In genomic region chr6:125985967-125986294, GRCh38 we compare ENCODE assay signal across 9 cellular contexts. TPM values are rescaled to one million over a fixed set of nuclear protein-coding genes. Genes with fewer than 3 reads are reported as not detected.
A peak's percentile ranks its signal among the peaks of the same experiment; 100 is the strongest.
DNase-seq lines count a peak whose midpoint lies in the region; ATAC-seq and TF ChIP-seq lines count a peak whose summit lies in the region.
"Had no signal": no experiment of that assay in that cellular context is flagged by ENCODE, and none has a peak within 500 bp of the region (broad histone marks: within the 10 kb centered on the region; RNA-seq: fewer than 3 reads in every experiment).

No MANE protein-coding gene starts in this region.

- H3K27me3 Mint-ChIP-seq in activated T-helper 2 cell treated with anti-CD3 and anti-CD28 coated beads, Interferon-gamma antibody, Interleukin-2, Interleukin-4, amounts not matched to agents 10 μg/mL and 5 μg/mL and 100 μg/mL, durations not matched to agents 14 hours and 24 hours and 36 hours (ENCODE audit: low read depth): no peaks in the 10 kb centered on the region
- H3K27me3 Mint-ChIP-seq: brain had no signal

- TF ChIP-seq POLR2A in heart left ventricle (IDR thresholded peaks at IDR 0.05): no peak
- no peak for TF ChIP-seq POLR2A in vagina (IDR thresholded peaks at IDR 0.05)

- no peak overlapping the region for H3K4me3 Mint-ChIP-seq in activated T-helper 2 cell treated with anti-CD3 and anti-CD28 coated beads, Interferon-gamma antibody, Interleukin-2, Interleukin-4, amounts not matched to agents 10 μg/mL and 5 μg/mL and 100 μg/mL, durations not matched to agents 14 hours and 24 hours and 36 hours (ENCODE audit: low read depth)

- H3K9me3 Mint-ChIP-seq in activated T-helper 2 cell treated with anti-CD3 and anti-CD28 coated beads, Interferon-gamma antibody, Interleukin-2, Interleukin-4, amounts not matched to agents 10 μg/mL and 5 μg/mL and 100 μg/mL, durations not matched to agents 14 hours and 24 hours and 36 hours: no peaks in the 10 kb centered on the region
- H3K9me3 Mint-ChIP-seq: brain had no signal

- peaks cover 9% of the 10 kb centered on the region for H3K4me1 Mint-ChIP-seq in activated T-helper 2 cell treated with anti-CD3 and anti-CD28 coated beads, Interferon-gamma antibody, Interleukin-2, Interleukin-4, amounts not matched to agents 10 μg/mL and 5 μg/mL and 100 μg/mL, durations not matched to agents 14 hours and 24 hours and 36 hours (ENCODE audit: low read depth)

- TF ChIP-seq CTCF in heart left ventricle (IDR thresholded peaks at IDR 0.05): no peak
- TF ChIP-seq CTCF in vagina (IDR thresholded peaks at IDR 0.05): no peak

- no peaks in the 10 kb centered on the region for H3K9me3 ChIP-seq in heart left ventricle
- H3K9me3 ChIP-seq in mononuclear cell (ENCODE audit: low read depth, low read length): no peaks in the 10 kb centered on the region
- H3K9me3 ChIP-seq in vagina: no peaks in the 10 kb centered on the region

- H3K36me3 ChIP-seq in heart left ventricle (peaks cover 0 to 10% (median 0%) of the 10 kb centered on the region in 9 donors), vagina (no peaks in the 10 kb centered on the region)

- H3K27ac ChIP-seq in heart left ventricle (peak overlapping the region in 11 of 12 donors; percentile 58 to 86 (median 75)), cingulate gyrus (ENCODE audit: low read depth, low read length) (peak overlapping the region; percentile 62), vagina (peak overlapping the region; percentile 80)

- intact Hi-C loops in heart left ventricle (cut with DNase I): loop anchor here in 2 of 10 donors (10.0 kb wide), 2 partner anchors 671 to 681 kb away; partner anchors contain the start of gene HDDC2 (in 1 of the 2)
- intact Hi-C loops in left cardiac atrium (cut with DNase I): loop anchor here in 1 of 2 donors (10.0 kb wide), 1 partner anchor 681 kb away; the partner anchor contains the start of gene HDDC2
- intact Hi-C loops in vagina (cut with DNase I): no loop called here
- intact Hi-C loops in activated T-helper 2 cell treated with anti-CD3 and anti-CD28 coated beads, Interferon-gamma antibody, Interleukin-2, Interleukin-4, amounts not matched to agents 10 μg/mL and 5 μg/mL and 100 μg/mL, durations not matched to agents 14 hours and 24 hours and 36 hours (cut with micrococcal nuclease): loop anchor here (1.0 to 5.0 kb wide), 3 partner anchors 29 to 356 kb away; partner anchors contain the start of genes CENPW and HINT3

- H3K27ac Mint-ChIP-seq in activated T-helper 2 cell treated with anti-CD3 and anti-CD28 coated beads, Interferon-gamma antibody, Interleukin-2, Interleukin-4, amounts not matched to agents 10 μg/mL and 5 μg/mL and 100 μg/mL, durations not matched to agents 14 hours and 24 hours and 36 hours: no peak overlapping the region
- H3K27ac Mint-ChIP-seq: brain had no signal

- ATAC-seq in heart left ventricle (no peak), left cardiac atrium (no peak), HG03442 (IDR thresholded peaks at IDR 0.05; ENCODE audit: unreplicated experiment) (no peak), GM19463 (IDR thresholded peaks at IDR 0.05; ENCODE audit: unreplicated experiment) (no peak)

- no peaks in the 10 kb centered on the region for H3K36me3 Mint-ChIP-seq in activated T-helper 2 cell treated with anti-CD3 and anti-CD28 coated beads, Interferon-gamma antibody, Interleukin-2, Interleukin-4, amounts not matched to agents 10 μg/mL and 5 μg/mL and 100 μg/mL, durations not matched to agents 14 hours and 24 hours and 36 hours (ENCODE audit: low read depth)
- H3K36me3 Mint-ChIP-seq: brain had no signal

- DNase-seq in heart left ventricle (no peak), left cardiac atrium (no peak), vagina (ENCODE audit: extremely low spot score in 2 of 2) (no peak)
- DNase-seq in activated T-helper 2 cell treated with anti-CD3 and anti-CD28 coated beads, Interferon-gamma antibody, Interleukin-2, Interleukin-4, amounts not matched to agents 10 μg/mL and 5 μg/mL and 100 μg/mL, durations not matched to agents 14 hours and 24 hours and 36 hours (ENCODE audit: low spot score): no peak

- H3K4me3 ChIP-seq in heart left ventricle: peak overlapping the region; percentile 63 to 91 (median 80)
- peak overlapping the region; percentile 77 for H3K4me3 ChIP-seq in mononuclear cell (ENCODE audit: low read length)
- H3K4me3 ChIP-seq in vagina: peak overlapping the region; percentile 72 to 82

- peaks cover 0 to 21% (median 9%) of the 10 kb centered on the region in 12 donors for H3K4me1 ChIP-seq in heart left ventricle
- H3K4me1 ChIP-seq in mononuclear cell (ENCODE audit: insufficient read depth, low read length): peaks cover 13% of the 10 kb centered on the region
- peaks cover 18% of the 10 kb centered on the region for H3K4me1 ChIP-seq in vagina

- H3K27me3 ChIP-seq in heart left ventricle (no peaks in the 10 kb centered on the region), mononuclear cell (ENCODE audit: insufficient read depth, low read length) (no peaks in the 10 kb centered on the region), vagina (no peaks in the 10 kb centered on the region)

- 3 to 16% (median 7%) methylated on average over 3 of the region's 3 CpGs for WGBS in heart left ventricle, 4 donors

RNA-seq across cellular contexts. Expression of gene TRMT11, which starts 0.4 kb away (rescaled TPM):
- total RNA-seq in heart left ventricle (10 to 100 TPM in 7 of 9 donors, 1 to 10 TPM in 2; 9.0 to 15.6 (median 11.8) TPM), left cardiac atrium (10 to 100 TPM in 1 of 2 donors, 1 to 10 TPM in 1; 7.9 to 14.8 TPM), mononuclear cell (35.2 TPM), vagina (28.0 TPM)
- polyA plus RNA-seq in heart left ventricle: 1 to 10 TPM; 8.0 to 8.8 TPM
- total RNA-seq in activated T-helper 2 cell treated with anti-CD3 and anti-CD28 coated beads, Interferon-gamma antibody, Interleukin-2, Interleukin-4, amounts not matched to agents 10 μg/mL and 5 μg/mL and 100 μg/mL, durations not matched to agents 14 hours and 24 hours and 36 hours: 23.9 and 25.4 TPM in 2 replicates

RNA-seq across cellular contexts. Expression of gene HINT3, which starts 29.4 kb away (rescaled TPM):
- total RNA-seq in heart left ventricle: 10 to 100 TPM; 26.3 to 40.0 (median 33.8) TPM
- 10 to 100 TPM in 1 of 2 donors, 1 to 10 TPM in 1; 8.1 to 23.9 TPM for polyA plus RNA-seq in heart left ventricle
- total RNA-seq in left cardiac atrium: 10 to 100 TPM; 22.1 to 27.5 TPM
- total RNA-seq in mononuclear cell: 22.5 TPM
- total RNA-seq in vagina: 18.4 TPM
- 7.1 and 7.9 TPM in 2 replicates for total RNA-seq in activated T-helper 2 cell treated with anti-CD3 and anti-CD28 coated beads, Interferon-gamma antibody, Interleukin-2, Interleukin-4, amounts not matched to agents 10 μg/mL and 5 μg/mL and 100 μg/mL, durations not matched to agents 14 hours and 24 hours and 36 hours
